In genomic region chr5:43120720-43121564, GRCh38 we compare ENCODE assay signal across 8 cellular contexts. TPM values are rescaled to one million over a fixed set of nuclear protein-coding genes. Genes with fewer than 3 reads are reported as not detected.
DNase-seq lines count a peak whose midpoint lies in the region; ATAC-seq and TF ChIP-seq lines count a peak whose summit lies in the region.

ZNF131 (plus strand) TSS chr5:43120914; CDS start chr5:43122054, 1,140 bp downstream.

- in situ Hi-C loops in Panc1 (cut with HindIII; ENCODE audit: low pct_unique_long_range_greater_than_20kb, low sequenced_read_pairs) = no loop called here

- no peak for TF ChIP-seq POLR2A in esophagus muscularis mucosa (IDR thresholded peaks at IDR 0.05; ENCODE audit: low read depth)

- ATAC-seq in GM21723 (IDR thresholded peaks at IDR 0.05; ENCODE audit: unreplicated experiment) = peak; percentile 94
- ATAC-seq in Panc1 = peak; percentile 99

- 0% methylated on average over 47 of the region's 83 CpGs for WGBS in esophagus muscularis mucosa

- H3K4me3 ChIP-seq in Panc1 (ENCODE audit: low read depth in 2 of 2, low read length in 2 of 2) (peak within 1 kb of the TSS; percentile 84 to 96), esophagus muscularis mucosa (peak within 1 kb of the TSS; percentile 71 to 90 (median 82))

- BruUV-seq in Panc1 (replicated peaks; lab: Mats Ljungman, UMichigan) = no TSS peak

- peak within 1 kb of the TSS; percentile 95 for H3K27ac ChIP-seq in Panc1 (ENCODE audit: low read length)
- peak within 1 kb of the TSS; percentile 96 to 100 (median 98) for H3K27ac ChIP-seq in esophagus muscularis mucosa (replicated peaks in 1 of 4)

- H3K27me3 ChIP-seq in Panc1 (ENCODE audit: control insufficient read depth, insufficient read depth, low read length) = no peaks in the 10 kb centered on the region
- no peaks in the 10 kb centered on the region for H3K27me3 ChIP-seq in esophagus muscularis mucosa

- H3K9me3 ChIP-seq in Panc1 (ENCODE audit: control insufficient read depth, insufficient read depth, low read depth, low read length) (no peaks in the 10 kb centered on the region), esophagus muscularis mucosa (no peaks in the 10 kb centered on the region)

- peak; percentile 61 for TF ChIP-seq EP300 in esophagus muscularis mucosa (IDR thresholded peaks at IDR 0.05)

- CTCF ChIA-PET in Panc1 (lab: Charles Lee) = interaction anchor here (0.6 kb wide), 4 partner anchors 88 to 356 kb away, joined by 3 to 6 read pairs (median 4); no protein-coding TSS in a partner anchor

- TF ChIP-seq CTCF in Panc1 (IDR thresholded peaks at IDR 0.05) (no peak), esophagus muscularis mucosa (IDR thresholded peaks at IDR 0.05) (no peak)

- intact Hi-C loops in Panc1 (cut with micrococcal nuclease; ENCODE audit: unreplicated experiment) = no loop called here
- intact Hi-C loops in esophagus muscularis mucosa (cut with DNase I) = loop anchor here (5.0 to 10.0 kb wide), 3 partner anchors 191 to 364 kb away; partner anchors contain the start of genes HMGCS1 and TMEM267

- H3K4me1 ChIP-seq in Panc1 (ENCODE audit: control insufficient read depth, insufficient read depth, low read length) (peaks cover 16% of the 10 kb centered on the region), esophagus muscularis mucosa (peaks cover 31 to 46% (median 40%) of the 10 kb centered on the region in 4 donors)

- DNase-seq in DMS53 (lab: John Stamatoyannopoulos, UW) (peak; percentile 97), KG1 (lab: John Stamatoyannopoulos, UW) (peak; percentile 98), Panc1 (ENCODE audit: low read depth, low spot score) (peak; percentile 94), esophagus muscularis mucosa (ENCODE audit: extremely low spot score) (peak; percentile 98), myocyte (ENCODE audit: low read depth) (peak; percentile 97)
- DNase-seq in activated T-cell treated with anti-CD3 and anti-CD28 coated beads, Interleukin-2, amount 50 U/mL, for 48 hours = peak; percentile 99
- peak; percentile 89 to 92 for DNase-seq in stimulated activated CD8-positive, alpha-beta memory T cell treated with anti-CD3 and anti-CD28 coated beads, Interleukin-7, amount 100 ng/mL, for 48 hours (ENCODE audit: extremely low read depth in 1 of 2, low read depth in 1 of 2)

- POLR2A ChIA-PET in Panc1 (lab: Charles Lee) = interaction anchor here (0.5 to 1.2 kb wide), 5 partner anchors 12 to 266 kb away, joined by 3 to 11 read pairs (median 3); no protein-coding TSS in a partner anchor

- peaks cover 16% of the 10 kb centered on the region for H3K36me3 ChIP-seq in Panc1 (ENCODE audit: control insufficient read depth, insufficient read depth, low read length)
- peaks cover 0 to 19% (median 8%) of the 10 kb centered on the region in 4 donors for H3K36me3 ChIP-seq in esophagus muscularis mucosa

RNA-seq across cellular contexts. Expression of gene ZNF131, which starts in this region (rescaled TPM):
- total RNA-seq in Panc1 (2021; ENCODE audit: unreplicated experiment) = 47.3 TPM
- polyA plus RNA-seq in Panc1 (2012; ENCODE audit: insufficient read length) = 20.7 TPM
- total RNA-seq in esophagus muscularis mucosa = 10 to 100 TPM; 22.1 to 35.3 (median 23.7) TPM
- 37.9 and 41.5 TPM in 2 replicates for total RNA-seq in myocyte
- polyA plus RNA-seq in myocyte (2012) = 16.1 TPM

Comparison
In these comparisons a context has a peak if more than half of its experiments do, and no peak if none do; other contexts are left out.
1. Peak in every context shown above with its lines: DNase-seq, ATAC-seq, H3K4me3 ChIP-seq and H3K27ac ChIP-seq.